1 cellular context compared by ENCODE assay signal in genomic region chr20:31835977-31836852, GRCh38.
A peak's percentile ranks its signal among the peaks of the same experiment; 100 is the strongest.
TF ChIP-seq lines count a peak whose summit lies in the region.

No MANE protein-coding gene starts in this region.

TF ChIP-seq in HepG2, 621 proteins besides CTCF, POLR2A, EP300 and RAD21 (continued from another document and continues in another):
- TF ChIP-seq PREB (CRISPR knock-in tag; IDR thresholded peaks at IDR 0.05), result no peak
- TF ChIP-seq IRX3 (CRISPR knock-in tag; IDR thresholded peaks at IDR 0.05; ENCODE audit: borderline replicate concordance, low read depth), result no peak
- no peak for TF ChIP-seq ZNF780A (CRISPR knock-in tag; IDR thresholded peaks at IDR 0.05)
- no peak for TF ChIP-seq SMC3 (IDR thresholded peaks at IDR 0.05; ENCODE audit: low read length)
- peak; percentile 22; the same call in 1 of the 2 replicates for TF ChIP-seq ZNF263 (CRISPR knock-in tag; IDR thresholded peaks at IDR 0.05)
- no peak; the same call in 1 of the 2 replicates for TF ChIP-seq ZNF296 (CRISPR knock-in tag; conservative IDR thresholded peaks at IDR 0.05)
- TF ChIP-seq HOMEZ (CRISPR knock-in tag; IDR thresholded peaks at IDR 0.05; ENCODE audit: low read depth), result no peak
- no peak for TF ChIP-seq GABPA (IDR thresholded peaks at IDR 0.05; ENCODE audit: low read depth, low read length)
- no peak for TF ChIP-seq GABPA (CRISPR knock-in tag; IDR thresholded peaks at IDR 0.05; ENCODE audit: low read depth)
- peak; percentile 70; the same call in 1 of the 2 replicates for TF ChIP-seq CBX5 (CRISPR knock-in tag; IDR thresholded peaks at IDR 0.05; ENCODE audit: borderline replicate concordance)
- TF ChIP-seq ZNF281 (CRISPR knock-in tag; IDR thresholded peaks at IDR 0.05; ENCODE audit: borderline replicate concordance), result peak; percentile 93
- no peak for TF ChIP-seq YY1 (IDR thresholded peaks at IDR 0.05; ENCODE audit: insufficient read depth, insufficient replicate concordance, low read depth, low read length)
- TF ChIP-seq POLR2G (IDR thresholded peaks at IDR 0.05; ENCODE audit: low read depth, low read length), result no peak
- TF ChIP-seq ZNF557 (CRISPR knock-in tag; IDR thresholded peaks at IDR 0.05), result no peak
- no peak for TF ChIP-seq MTA1 (CRISPR knock-in tag; IDR thresholded peaks at IDR 0.05; ENCODE audit: borderline replicate concordance)
- no peak for TF ChIP-seq ZBTB2 (CRISPR knock-in tag; IDR thresholded peaks at IDR 0.05; ENCODE audit: low read depth)
- no peak for TF ChIP-seq AHR (CRISPR knock-in tag; IDR thresholded peaks at IDR 0.05)
- TF ChIP-seq GABPB1 (CRISPR knock-in tag; IDR thresholded peaks at IDR 0.05), result peak; percentile 57; the same call in 1 of the 2 replicates
- no peak for TF ChIP-seq GZF1 (CRISPR knock-in tag; IDR thresholded peaks at IDR 0.05)
- no peak for TF ChIP-seq SIX4 (CRISPR knock-in tag; IDR thresholded peaks at IDR 0.05)
- no peak for TF ChIP-seq MIER2 (CRISPR knock-in tag; IDR thresholded peaks at IDR 0.05)
- TF ChIP-seq BRF2 (CRISPR knock-in tag; IDR thresholded peaks at IDR 0.05), result no peak
- TF ChIP-seq DNMT3B (CRISPR knock-in tag; conservative IDR thresholded peaks at IDR 0.05), result 0 out of 2 replicates have a peak, but pooled peaks have one; percentile 49
- TF ChIP-seq ZFX (CRISPR knock-in tag; IDR thresholded peaks at IDR 0.05; ENCODE audit: low read depth), result 0 out of 2 replicates have a peak, but pooled peaks have one; percentile 47
- TF ChIP-seq ZNF75D (CRISPR knock-in tag; IDR thresholded peaks at IDR 0.05; ENCODE audit: borderline replicate concordance), result no peak
- no peak for TF ChIP-seq REPIN1 (CRISPR knock-in tag; IDR thresholded peaks at IDR 0.05; ENCODE audit: borderline replicate concordance, low read depth)
- no peak for TF ChIP-seq SRY (CRISPR knock-in tag; IDR thresholded peaks at IDR 0.05)
- no peak for TF ChIP-seq ZNF773 (CRISPR knock-in tag; IDR thresholded peaks at IDR 0.05; ENCODE audit: borderline replicate concordance)
- TF ChIP-seq CC2D1A (CRISPR knock-in tag; IDR thresholded peaks at IDR 0.05), result no peak
- peak; percentile 30; the same call in 1 of the 2 replicates for TF ChIP-seq ZFY (CRISPR knock-in tag; IDR thresholded peaks at IDR 0.05)
- no peak for TF ChIP-seq KAT7 (CRISPR knock-in tag; IDR thresholded peaks at IDR 0.05; ENCODE audit: borderline replicate concordance)
- no peak for TF ChIP-seq PCBP2 (optimal IDR thresholded peaks at IDR 0.05; ENCODE audit: low read depth, low read length, poor library complexity, severe bottlenecking)
- no peak for TF ChIP-seq ZNF44 (CRISPR knock-in tag; IDR thresholded peaks at IDR 0.05)
- no peak for TF ChIP-seq ZBTB33 (CRISPR knock-in tag; IDR thresholded peaks at IDR 0.05)
- no peak for TF ChIP-seq TRAFD1 (CRISPR knock-in tag; IDR thresholded peaks at IDR 0.05; ENCODE audit: borderline replicate concordance)
- no peak for TF ChIP-seq NR1H2 (CRISPR knock-in tag; IDR thresholded peaks at IDR 0.05; ENCODE audit: borderline replicate concordance, low read depth)
- TF ChIP-seq HOXA3 (CRISPR knock-in tag; IDR thresholded peaks at IDR 0.05), result no peak
- TF ChIP-seq DMAP1 (CRISPR knock-in tag; IDR thresholded peaks at IDR 0.05), result 0 out of 2 replicates have a peak, but pooled peaks have one; percentile 55
- no peak for TF ChIP-seq ZSCAN25 (CRISPR knock-in tag; IDR thresholded peaks at IDR 0.05)
- TF ChIP-seq ZNF776 (CRISPR knock-in tag; IDR thresholded peaks at IDR 0.05), result no peak; the same call in 1 of the 2 replicates
- no peak for TF ChIP-seq ZMYM4 (CRISPR knock-in tag; IDR thresholded peaks at IDR 0.05)
- TF ChIP-seq ZFP91 (CRISPR knock-in tag; IDR thresholded peaks at IDR 0.05; ENCODE audit: borderline replicate concordance), result no peak; the same call in 1 of the 2 replicates
- TF ChIP-seq ZNF879 (CRISPR knock-in tag; IDR thresholded peaks at IDR 0.05), result no peak
- TF ChIP-seq LCORL (IDR thresholded peaks at IDR 0.05), result no peak
- TF ChIP-seq LCORL (CRISPR knock-in tag; IDR thresholded peaks at IDR 0.05), result no peak
- TF ChIP-seq ZNF598 (CRISPR knock-in tag; IDR thresholded peaks at IDR 0.05; ENCODE audit: borderline replicate concordance), result no peak
- TF ChIP-seq ZNF546 (CRISPR knock-in tag; conservative IDR thresholded peaks at IDR 0.05), result no peak
- TF ChIP-seq USF2 (IDR thresholded peaks at IDR 0.05; ENCODE audit: low read depth, low read length), result no peak; the same call in 1 of the 2 replicates
- TF ChIP-seq USF2 (CRISPR knock-in tag; IDR thresholded peaks at IDR 0.05; ENCODE audit: borderline replicate concordance), result no peak
- no peak for TF ChIP-seq MEIS2 (CRISPR knock-in tag; IDR thresholded peaks at IDR 0.05)
- TF ChIP-seq GATAD1 (CRISPR knock-in tag; IDR thresholded peaks at IDR 0.05), result peak; percentile 14; the same call in 1 of the 2 replicates
- peak; percentile 98 for TF ChIP-seq JUND (CRISPR knock-in tag; IDR thresholded peaks at IDR 0.05)
- TF ChIP-seq ZNF674 (CRISPR knock-in tag; IDR thresholded peaks at IDR 0.05; ENCODE audit: low read depth), result no peak
- TF ChIP-seq MBNL3 (CRISPR knock-in tag; conservative IDR thresholded peaks at IDR 0.05), result no peak
- TF ChIP-seq CHD2 (IDR thresholded peaks at IDR 0.05; ENCODE audit: low read depth, low read length), result no peak
- no peak for TF ChIP-seq MAFG (CRISPR knock-in tag; IDR thresholded peaks at IDR 0.05)
- no peak for TF ChIP-seq MATR3 (CRISPR knock-in tag; IDR thresholded peaks at IDR 0.05)
- TF ChIP-seq FOXC1 (CRISPR knock-in tag; IDR thresholded peaks at IDR 0.05; ENCODE audit: borderline replicate concordance), result no peak
- no peak for TF ChIP-seq SIX1 (CRISPR knock-in tag; IDR thresholded peaks at IDR 0.05; ENCODE audit: borderline replicate concordance)
- TF ChIP-seq ZNF484 (CRISPR knock-in tag; IDR thresholded peaks at IDR 0.05; ENCODE audit: borderline replicate concordance, low read depth), result no peak
- no peak for TF ChIP-seq CBX2 (IDR thresholded peaks at IDR 0.05; ENCODE audit: low read depth, low read length)
- TF ChIP-seq CBX2 (CRISPR knock-in tag; IDR thresholded peaks at IDR 0.05; ENCODE audit: low read depth), result no peak
